8 cellular contexts compared by ENCODE assay signal in the genomic region with DNA sequence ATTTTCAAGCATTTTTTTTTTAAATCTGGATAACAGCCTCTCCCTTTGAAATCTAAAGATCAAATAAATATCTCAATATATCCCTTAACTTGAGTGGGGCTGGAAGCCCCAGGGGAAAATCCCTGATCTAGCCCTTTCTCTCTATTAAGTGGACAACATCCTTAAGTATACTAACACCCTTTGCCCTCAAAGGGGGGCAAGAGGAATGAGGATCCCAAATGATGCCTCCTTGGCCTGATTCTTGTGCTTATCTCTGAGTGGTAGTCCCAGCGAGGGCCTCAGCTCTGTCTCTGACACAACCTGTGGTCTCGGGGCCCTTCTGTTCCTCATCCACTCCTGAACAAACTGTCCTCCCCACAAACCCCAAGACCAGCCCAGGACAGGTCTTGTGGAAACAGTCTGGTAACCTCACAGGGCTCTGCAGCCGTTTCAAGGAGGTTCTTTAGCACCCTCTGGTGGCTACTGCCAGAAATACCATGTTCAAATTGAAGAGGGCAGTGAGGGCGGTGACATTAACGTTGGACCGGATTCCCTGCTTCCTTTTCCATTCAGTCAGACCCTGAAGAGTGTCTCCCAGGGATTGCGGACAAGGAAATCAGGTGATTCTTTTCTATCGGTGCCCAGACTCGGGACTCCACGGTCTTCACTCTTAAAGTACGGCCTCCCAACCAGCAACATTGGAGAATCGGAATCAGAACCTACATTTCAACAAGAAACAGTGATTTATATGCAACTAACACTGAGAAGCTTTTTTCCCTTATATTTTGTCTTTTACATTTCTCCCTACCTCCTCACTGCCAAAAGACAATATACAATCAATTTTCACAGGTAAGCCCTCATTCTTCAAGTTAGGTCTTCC. TPM values are rescaled to one million over a fixed set of nuclear protein-coding genes. Genes with fewer than 3 reads are reported as not detected.
DNase-seq lines count a peak whose midpoint lies in the region; ATAC-seq, FAIRE-seq and TF ChIP-seq lines count a peak whose summit lies in the region.

No MANE protein-coding gene starts in this region.

- H3K4me2 ChIP-seq in SU-DHL-6 (ENCODE audit: low read depth, low read length, poor library complexity, severe bottlenecking) = no peak overlapping the region

- no peaks in the 10 kb centered on the region for H3K9me3 ChIP-seq in SU-DHL-6 (ENCODE audit: insufficient read depth, low read length)

- H3K4me3 Mint-ChIP-seq in activated naive CD8-positive, alpha-beta T cell treated with anti-CD3 and anti-CD28 coated beads, Interleukin-2, amount 10 ng/mL, durations not matched to agents 7 days and 5 days = peak overlapping the region; percentile 28

- no peaks in the 10 kb centered on the region for H3K36me3 Mint-ChIP-seq in activated naive CD8-positive, alpha-beta T cell treated with anti-CD3 and anti-CD28 coated beads, Interleukin-2, amount 10 ng/mL, durations not matched to agents 7 days and 5 days

- intact Hi-C loops in left cardiac atrium (cut with DNase I) = loop anchor here in 1 of 2 donors (2.0 kb wide), 1 partner anchor 232 kb away; no protein-coding TSS in a partner anchor

- H3K27ac ChIP-seq in SU-DHL-6 (ENCODE audit: low read depth, low read length) = no peak overlapping the region

- TF ChIP-seq POLR2A in GM12892 (IDR thresholded peaks at IDR 0.05; ENCODE audit: low read depth, low read length) (no peak), GM18505 (IDR thresholded peaks at IDR 0.05; ENCODE audit: borderline replicate concordance, extremely low read depth, insufficient read depth, insufficient read length) (no peak)

- FAIRE-seq in GM12892 (lab: Jason Lieb, UNC) = peak; percentile 85

- H3K27ac Mint-ChIP-seq in activated naive CD8-positive, alpha-beta T cell treated with anti-CD3 and anti-CD28 coated beads, Interleukin-2, amount 10 ng/mL, durations not matched to agents 7 days and 5 days = no peak overlapping the region

- POLR2A ChIA-PET in activated naive CD8-positive, alpha-beta T cell treated with anti-CD3 and anti-CD28 coated beads, Interleukin-2, amount 10 ng/mL, durations not matched to agents 7 days and 5 days (lab: Charles Lee) = no interaction called here

- H3K36me3 ChIP-seq in SU-DHL-6 (ENCODE audit: low read length) = no peaks in the 10 kb centered on the region

- peaks cover 8% of the 10 kb centered on the region for H3K4me1 Mint-ChIP-seq in activated naive CD8-positive, alpha-beta T cell treated with anti-CD3 and anti-CD28 coated beads, Interleukin-2, amount 10 ng/mL, durations not matched to agents 7 days and 5 days

- no peaks in the 10 kb centered on the region for H4K20me1 ChIP-seq in SU-DHL-6 (ENCODE audit: low read depth, low read length)

- no peaks in the 10 kb centered on the region for H3K27me3 ChIP-seq in SU-DHL-6 (ENCODE audit: low read length)

- peak; percentile 37 for DNase-seq in GM12892 (ENCODE audit: insufficient read length)
- peak; percentile 27 for DNase-seq in NCI-H1048 (lab: John Stamatoyannopoulos, UW)
- DNase-seq in activated naive CD8-positive, alpha-beta T cell treated with anti-CD3 and anti-CD28 coated beads, Interleukin-2, amount 10 ng/mL, durations not matched to agents 7 days and 5 days = peak; percentile 47
- DNase-seq in left cardiac atrium = peak; percentile 58
- peak; percentile 76 for DNase-seq in renal cortical epithelial cell (ENCODE audit: low read depth)

- no peaks in the 10 kb centered on the region for H3K9me3 Mint-ChIP-seq in activated naive CD8-positive, alpha-beta T cell treated with anti-CD3 and anti-CD28 coated beads, Interleukin-2, amount 10 ng/mL, durations not matched to agents 7 days and 5 days

- peak; percentile 34 for TF ChIP-seq CTCF in SU-DHL-6 (IDR thresholded peaks at IDR 0.05; ENCODE audit: insufficient read depth, low read length, poor library complexity, severe bottlenecking)

- H3K4me3 ChIP-seq in SU-DHL-6 (ENCODE audit: insufficient read depth, low read length, poor library complexity, severe bottlenecking) = no peak overlapping the region

- peak; percentile 95 for ATAC-seq in HG02588 (IDR thresholded peaks at IDR 0.05; ENCODE audit: unreplicated experiment)
- peak; percentile 89 for ATAC-seq in activated naive CD8-positive, alpha-beta T cell treated with anti-CD3 and anti-CD28 coated beads, Interleukin-2, amount 10 ng/mL, durations not matched to agents 7 days and 5 days (ENCODE audit: low read depth)
- ATAC-seq in left cardiac atrium = peak; percentile 87 to 96
- no peak for ATAC-seq in GM18505 (IDR thresholded peaks at IDR 0.05; ENCODE audit: unreplicated experiment)

- H3K9me2 ChIP-seq in SU-DHL-6 (replicated peaks; ENCODE audit: insufficient read depth, low read length) = no peaks in the 10 kb centered on the region

- no peaks in the 10 kb centered on the region for H3F3A ChIP-seq in SU-DHL-6 (ENCODE audit: insufficient read depth)

- no peak overlapping the region for H2AFZ ChIP-seq in SU-DHL-6 (ENCODE audit: low read depth, low read length, severe bottlenecking)

- H3K27me3 Mint-ChIP-seq in activated naive CD8-positive, alpha-beta T cell treated with anti-CD3 and anti-CD28 coated beads, Interleukin-2, amount 10 ng/mL, durations not matched to agents 7 days and 5 days = peaks cover 26% of the 10 kb centered on the region

- H3K9ac ChIP-seq in SU-DHL-6 (ENCODE audit: low read length) = no peak overlapping the region

- no peaks in the 10 kb centered on the region for H3K79me2 ChIP-seq in SU-DHL-6 (ENCODE audit: insufficient read depth, low read length)

RNA-seq across cellular contexts. Expression of a gene that starts 13.0 kb away (rescaled TPM):
- 0.66 TPM for polyA plus RNA-seq in GM12892 (2012; ENCODE audit: missing spikeins)
- not detected for total RNA-seq in activated naive CD8-positive, alpha-beta T cell treated with anti-CD3 and anti-CD28 coated beads, Interleukin-2, amount 10 ng/mL, durations not matched to agents 7 days and 5 days
- total RNA-seq in left cardiac atrium (not detected), renal cortical epithelial cell (not detected in 2 replicates)
